1 cellular context compared by ENCODE assay signal in the genomic region with DNA sequence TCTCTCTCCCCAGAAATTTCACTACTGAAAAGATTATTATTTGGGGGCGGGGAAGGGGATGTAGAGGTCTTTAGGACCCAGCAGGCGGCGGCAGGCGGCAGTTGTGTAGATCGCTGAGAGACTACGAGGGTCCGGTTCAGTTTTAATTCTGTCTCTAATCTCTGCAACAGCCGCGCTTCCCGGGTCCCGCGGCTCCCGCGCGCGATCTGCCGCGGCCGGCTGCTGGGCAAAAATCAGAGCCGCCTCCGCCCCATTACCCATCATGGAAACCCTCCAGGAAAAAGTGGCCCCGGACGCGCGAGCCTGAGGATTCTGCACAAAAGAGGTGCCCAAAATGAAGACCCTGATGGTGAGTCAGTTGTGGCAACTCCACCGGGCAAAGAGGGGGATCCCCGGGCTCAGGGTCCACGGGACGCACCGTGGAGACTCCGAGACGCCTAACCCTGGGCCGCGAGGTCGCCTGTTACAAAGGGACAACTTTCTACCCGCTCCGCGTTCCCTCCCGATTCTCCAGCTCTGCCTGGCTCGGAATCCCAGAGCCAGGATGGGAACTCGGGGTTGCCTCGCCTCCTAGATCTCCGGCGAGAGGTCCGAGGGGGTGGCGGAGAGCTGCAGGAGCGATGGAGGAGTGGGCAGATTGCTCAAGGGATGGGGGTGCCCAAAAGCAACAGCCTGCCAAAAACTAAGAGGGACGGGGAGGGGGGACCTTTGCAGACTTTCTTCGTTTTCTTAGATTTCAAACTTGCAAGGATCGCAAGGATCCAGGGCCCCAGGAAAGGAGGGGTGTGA.
TF ChIP-seq lines count a peak whose summit lies in the region.

A gene (plus strand): TSS at position 139 of the 789 bp plus-strand sequence.

TF ChIP-seq in HepG2, 621 proteins besides CTCF, POLR2A, EP300 and RAD21 (continued from another document):
- TF ChIP-seq, protein P1, sequence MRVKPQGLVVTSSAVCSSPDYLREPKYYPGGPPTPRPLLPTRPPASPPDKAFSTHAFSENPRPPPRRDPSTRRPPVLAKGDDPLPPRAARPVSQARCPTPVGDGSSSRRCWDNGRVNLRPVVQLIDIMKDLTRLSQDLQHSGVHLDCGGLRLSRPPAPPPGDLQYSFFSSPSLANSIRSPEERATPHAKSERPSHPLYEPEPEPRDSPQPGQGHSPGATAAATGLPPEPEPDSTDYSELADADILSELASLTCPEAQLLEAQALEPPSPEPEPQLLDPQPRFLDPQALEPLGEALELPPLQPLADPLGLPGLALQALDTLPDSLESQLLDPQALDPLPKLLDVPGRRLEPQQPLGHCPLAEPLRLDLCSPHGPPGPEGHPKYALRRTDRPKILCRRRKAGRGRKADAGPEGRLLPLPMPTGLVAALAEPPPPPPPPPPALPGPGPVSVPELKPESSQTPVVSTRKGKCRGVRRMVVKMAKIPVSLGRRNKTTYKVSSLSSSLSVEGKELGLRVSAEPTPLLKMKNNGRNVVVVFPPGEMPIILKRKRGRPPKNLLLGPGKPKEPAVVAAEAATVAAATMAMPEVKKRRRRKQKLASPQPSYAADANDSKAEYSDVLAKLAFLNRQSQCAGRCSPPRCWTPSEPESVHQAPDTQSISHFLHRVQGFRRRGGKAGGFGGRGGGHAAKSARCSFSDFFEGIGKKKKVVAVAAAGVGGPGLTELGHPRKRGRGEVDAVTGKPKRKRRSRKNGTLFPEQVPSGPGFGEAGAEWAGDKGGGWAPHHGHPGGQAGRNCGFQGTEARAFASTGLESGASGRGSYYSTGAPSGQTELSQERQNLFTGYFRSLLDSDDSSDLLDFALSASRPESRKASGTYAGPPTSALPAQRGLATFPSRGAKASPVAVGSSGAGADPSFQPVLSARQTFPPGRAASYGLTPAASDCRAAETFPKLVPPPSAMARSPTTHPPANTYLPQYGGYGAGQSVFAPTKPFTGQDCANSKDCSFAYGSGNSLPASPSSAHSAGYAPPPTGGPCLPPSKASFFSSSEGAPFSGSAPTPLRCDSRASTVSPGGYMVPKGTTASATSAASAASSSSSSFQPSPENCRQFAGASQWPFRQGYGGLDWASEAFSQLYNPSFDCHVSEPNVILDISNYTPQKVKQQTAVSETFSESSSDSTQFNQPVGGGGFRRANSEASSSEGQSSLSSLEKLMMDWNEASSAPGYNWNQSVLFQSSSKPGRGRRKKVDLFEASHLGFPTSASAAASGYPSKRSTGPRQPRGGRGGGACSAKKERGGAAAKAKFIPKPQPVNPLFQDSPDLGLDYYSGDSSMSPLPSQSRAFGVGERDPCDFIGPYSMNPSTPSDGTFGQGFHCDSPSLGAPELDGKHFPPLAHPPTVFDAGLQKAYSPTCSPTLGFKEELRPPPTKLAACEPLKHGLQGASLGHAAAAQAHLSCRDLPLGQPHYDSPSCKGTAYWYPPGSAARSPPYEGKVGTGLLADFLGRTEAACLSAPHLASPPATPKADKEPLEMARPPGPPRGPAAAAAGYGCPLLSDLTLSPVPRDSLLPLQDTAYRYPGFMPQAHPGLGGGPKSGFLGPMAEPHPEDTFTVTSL (CRISPR knock-in tag; IDR thresholded peaks at IDR 0.05; ENCODE audit: borderline replicate concordance) = no peak
- no peak for TF ChIP-seq ZC3H4 (CRISPR knock-in tag; IDR thresholded peaks at IDR 0.05; ENCODE audit: borderline replicate concordance)
- TF ChIP-seq ZNF225 (CRISPR knock-in tag; IDR thresholded peaks at IDR 0.05) = no peak
- no peak for TF ChIP-seq YEATS4 (CRISPR knock-in tag; IDR thresholded peaks at IDR 0.05; ENCODE audit: borderline replicate concordance)
- TF ChIP-seq KLF16 (CRISPR knock-in tag; IDR thresholded peaks at IDR 0.05) = no peak
- TF ChIP-seq, protein P2, sequence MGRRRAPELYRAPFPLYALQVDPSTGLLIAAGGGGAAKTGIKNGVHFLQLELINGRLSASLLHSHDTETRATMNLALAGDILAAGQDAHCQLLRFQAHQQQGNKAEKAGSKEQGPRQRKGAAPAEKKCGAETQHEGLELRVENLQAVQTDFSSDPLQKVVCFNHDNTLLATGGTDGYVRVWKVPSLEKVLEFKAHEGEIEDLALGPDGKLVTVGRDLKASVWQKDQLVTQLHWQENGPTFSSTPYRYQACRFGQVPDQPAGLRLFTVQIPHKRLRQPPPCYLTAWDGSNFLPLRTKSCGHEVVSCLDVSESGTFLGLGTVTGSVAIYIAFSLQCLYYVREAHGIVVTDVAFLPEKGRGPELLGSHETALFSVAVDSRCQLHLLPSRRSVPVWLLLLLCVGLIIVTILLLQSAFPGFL (CRISPR knock-in tag; IDR thresholded peaks at IDR 0.05) = no peak
